1 cellular context compared by ENCODE assay signal in genomic region chr16:56869513-56870270, GRCh38.
TF ChIP-seq lines count a peak whose summit lies in the region.

No MANE protein-coding gene starts in this region.

TF ChIP-seq in HepG2, 621 proteins besides CTCF, POLR2A, EP300 and RAD21 (continued from another document and continues in another):
- TF ChIP-seq CREBL2 (CRISPR knock-in tag; IDR thresholded peaks at IDR 0.05; ENCODE audit: borderline replicate concordance) (no peak), KLF13 (CRISPR knock-in tag; IDR thresholded peaks at IDR 0.05) (no peak), ZNF143 (CRISPR knock-in tag; IDR thresholded peaks at IDR 0.05) (no peak), FOXP4 (CRISPR knock-in tag; IDR thresholded peaks at IDR 0.05) (0 out of 2 replicates have a peak, but pooled peaks have one; percentile 8), ZBTB21 (CRISPR knock-in tag; IDR thresholded peaks at IDR 0.05) (no peak), ZNF570 (CRISPR knock-in tag; IDR thresholded peaks at IDR 0.05; ENCODE audit: borderline replicate concordance) (no peak), ZZZ3 (CRISPR knock-in tag; IDR thresholded peaks at IDR 0.05; ENCODE audit: borderline replicate concordance) (peak; percentile 10; the same call in 1 of the 2 replicates), DRAP1 (CRISPR knock-in tag; IDR thresholded peaks at IDR 0.05) (no peak), REST (IDR thresholded peaks at IDR 0.05; ENCODE audit: borderline replicate concordance in 1 of 2, low read depth in 1 of 2, low read length in 2 of 2) (no peak), ZBTB7B (CRISPR knock-in tag; IDR thresholded peaks at IDR 0.05) (0 out of 2 replicates have a peak, but pooled peaks have one; percentile 35), ZNF33B (CRISPR knock-in tag; IDR thresholded peaks at IDR 0.05) (0 out of 2 replicates have a peak, but pooled peaks have one; percentile 59), USF2 (IDR thresholded peaks at IDR 0.05; ENCODE audit: low read depth, low read length) (no peak), USF2 (CRISPR knock-in tag; IDR thresholded peaks at IDR 0.05; ENCODE audit: borderline replicate concordance) (no peak), HIVEP1 (CRISPR knock-in tag; IDR thresholded peaks at IDR 0.05) (no peak), ZNF768 (CRISPR knock-in tag; IDR thresholded peaks at IDR 0.05) (no peak), ZBTB49 (CRISPR knock-in tag; IDR thresholded peaks at IDR 0.05; ENCODE audit: borderline replicate concordance) (no peak), POLR2AphosphoS5 (IDR thresholded peaks at IDR 0.05; ENCODE audit: low read depth, low read length) (no peak), PRDM15 (CRISPR knock-in tag; IDR thresholded peaks at IDR 0.05) (no peak), HBP1 (CRISPR knock-in tag; IDR thresholded peaks at IDR 0.05; ENCODE audit: low read depth) (no peak), MXD4 (CRISPR knock-in tag; IDR thresholded peaks at IDR 0.05) (no peak), ZNF101 (CRISPR knock-in tag; IDR thresholded peaks at IDR 0.05; ENCODE audit: borderline replicate concordance, low read depth) (no peak), ZNF24 (IDR thresholded peaks at IDR 0.05) (no peak), NR3C1 (CRISPR knock-in tag; IDR thresholded peaks at IDR 0.05) (no peak), ZMAT3 (CRISPR knock-in tag; conservative IDR thresholded peaks at IDR 0.05) (no peak), ZFP41 (CRISPR knock-in tag; IDR thresholded peaks at IDR 0.05; ENCODE audit: borderline replicate concordance) (no peak), KAT7 (CRISPR knock-in tag; IDR thresholded peaks at IDR 0.05; ENCODE audit: borderline replicate concordance) (no peak), HNRNPH1 (optimal IDR thresholded peaks at IDR 0.05; ENCODE audit: low read depth, low read length) (no peak), TSC22D2 (CRISPR knock-in tag; IDR thresholded peaks at IDR 0.05; ENCODE audit: borderline replicate concordance) (no peak), NPAS2 (CRISPR knock-in tag; IDR thresholded peaks at IDR 0.05; ENCODE audit: borderline replicate concordance) (no peak), SOX5 (CRISPR knock-in tag; IDR thresholded peaks at IDR 0.05; ENCODE audit: borderline replicate concordance) (no peak), NFYB (CRISPR knock-in tag; IDR thresholded peaks at IDR 0.05) (no peak), ZNF839 (CRISPR knock-in tag; IDR thresholded peaks at IDR 0.05; ENCODE audit: borderline replicate concordance) (no peak; the same call in 1 of the 2 replicates), THAP7 (CRISPR knock-in tag; IDR thresholded peaks at IDR 0.05) (no peak), LRRFIP1 (CRISPR knock-in tag; conservative IDR thresholded peaks at IDR 0.05) (no peak), BRF2 (CRISPR knock-in tag; IDR thresholded peaks at IDR 0.05) (no peak), TGIF2 (CRISPR knock-in tag; IDR thresholded peaks at IDR 0.05) (no peak), JUNB (CRISPR knock-in tag; IDR thresholded peaks at IDR 0.05; ENCODE audit: borderline replicate concordance) (no peak), DBP (CRISPR knock-in tag; IDR thresholded peaks at IDR 0.05; ENCODE audit: not compliant biosample characterization) (no peak)
